ENCODE assay signal across 1 cellular context in the genomic region with DNA sequence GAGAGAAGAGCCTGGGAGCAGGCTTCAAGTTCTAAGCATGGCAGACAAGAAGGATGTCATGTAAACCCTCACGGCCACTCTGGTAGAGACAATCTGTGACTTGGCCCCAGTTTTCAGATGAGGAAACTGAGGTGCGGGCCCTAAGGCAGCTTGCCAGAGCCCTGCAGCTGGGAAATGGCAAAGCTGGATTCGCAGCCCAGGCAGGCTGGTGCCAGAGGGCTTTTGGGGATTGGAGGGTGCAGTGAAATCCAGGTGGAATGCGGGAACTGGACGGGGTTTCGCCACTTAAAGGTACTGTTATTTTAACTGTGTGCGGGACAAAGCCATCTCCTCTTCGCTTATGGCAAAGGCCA.
TF ChIP-seq lines count a peak whose summit lies in the region.

No MANE protein-coding gene starts in this region.

TF ChIP-seq in endothelial cell of umbilical vein, 7 proteins besides CTCF, POLR2A, EP300 and RAD21:
- TF ChIP-seq MYC (IDR thresholded peaks at IDR 0.05; ENCODE audit: low read depth, low read length), result no peak
- TF ChIP-seq, protein P1, sequence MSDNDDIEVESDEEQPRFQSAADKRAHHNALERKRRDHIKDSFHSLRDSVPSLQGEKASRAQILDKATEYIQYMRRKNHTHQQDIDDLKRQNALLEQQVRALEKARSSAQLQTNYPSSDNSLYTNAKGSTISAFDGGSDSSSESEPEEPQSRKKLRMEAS (IDR thresholded peaks at IDR 0.05; ENCODE audit: insufficient read depth, insufficient read length), result no peak
- no peak for TF ChIP-seq EZH2 (IDR thresholded peaks at IDR 0.05; ENCODE audit: borderline replicate concordance, low read depth, low read length, severe bottlenecking)
- TF ChIP-seq GATA2 (IDR thresholded peaks at IDR 0.05; ENCODE audit: insufficient read depth, insufficient read length, low read depth, low read length), result no peak
- TF ChIP-seq POLR2AphosphoS5 (IDR thresholded peaks at IDR 0.05; ENCODE audit: insufficient read depth, low read depth, low read length), result no peak
- no peak for TF ChIP-seq JUN (IDR thresholded peaks at IDR 0.05; ENCODE audit: borderline replicate concordance, insufficient read depth, insufficient read length, low read depth)
- TF ChIP-seq FOS (IDR thresholded peaks at IDR 0.05; ENCODE audit: borderline replicate concordance, insufficient read depth, low read length), result no peak
